In the genomic region with DNA sequence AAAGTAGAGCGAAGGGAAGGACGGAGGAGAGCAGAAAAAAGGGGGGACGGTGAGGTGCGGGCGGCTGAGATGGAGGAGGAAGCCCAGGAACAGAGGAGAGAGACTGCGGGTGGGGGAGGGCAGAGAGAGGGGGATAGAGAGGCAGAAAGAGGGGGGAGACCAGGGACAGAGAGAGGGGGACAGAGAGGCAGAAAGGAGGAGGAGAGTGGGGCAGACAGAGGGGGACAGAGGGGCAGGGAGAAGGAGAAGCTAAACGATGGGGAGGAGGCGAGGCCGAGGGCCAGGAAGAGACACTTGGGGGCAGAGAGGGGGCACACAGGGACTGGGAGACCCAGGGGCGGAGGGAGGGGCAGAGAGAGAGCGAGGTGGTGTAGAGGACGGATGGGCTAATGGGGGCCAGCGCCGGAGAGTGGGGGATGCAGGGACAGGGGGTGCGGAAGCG, we compare ENCODE assay signal across 11 cellular contexts. TPM values are rescaled to one million over a fixed set of nuclear protein-coding genes. Genes with fewer than 3 reads are reported as not detected.
DNase-seq lines count a peak whose midpoint lies in the region; ATAC-seq, FAIRE-seq and TF ChIP-seq lines count a peak whose summit lies in the region.
"Had no signal": no experiment of that assay in that cellular context is flagged by ENCODE, and none has a peak within 500 bp of the region (broad histone marks: within the 10 kb centered on the region; RNA-seq: fewer than 3 reads in every experiment).

No MANE protein-coding gene starts in this region.

- H3K4me3 Mint-ChIP-seq in activated T-helper 2 cell treated with anti-CD3 and anti-CD28 coated beads, Interferon-gamma antibody, Interleukin-2, Interleukin-4, amounts not matched to agents 10 μg/mL and 5 μg/mL and 100 μg/mL, durations not matched to agents 14 hours and 24 hours and 36 hours (ENCODE audit: low read depth): peak overlapping the region; percentile 54

- H2AFZ ChIP-seq in HCT116 (ENCODE audit: low read depth, low read length, poor library complexity, severe bottlenecking): no peak overlapping the region

- peak overlapping the region; percentile 62 for H3K9ac ChIP-seq in HCT116 (ENCODE audit: low read length)

- no peaks in the 10 kb centered on the region for H3K36me3 ChIP-seq in HCT116 (ENCODE audit: control insufficient read depth in 1 of 2, insufficient read depth in 2 of 2, low read length in 2 of 2)
- no peaks in the 10 kb centered on the region for H3K36me3 ChIP-seq in small intestine (ENCODE audit: control insufficient read depth in 2 of 2, insufficient read depth in 2 of 2, low read length in 2 of 2)

- no peak for TF ChIP-seq POLR2A in HCT116 (IDR thresholded peaks at IDR 0.05; ENCODE audit: borderline replicate concordance, extremely low read depth, insufficient read depth, insufficient read length)
- TF ChIP-seq POLR2A in GM12892 (IDR thresholded peaks at IDR 0.05; ENCODE audit: low read depth, low read length): no peak

- no peak for FAIRE-seq in small intestine (lab: Jason Lieb, UNC)
- FAIRE-seq in GM12892 (lab: Jason Lieb, UNC): no peak

- no peaks in the 10 kb centered on the region for H4K20me1 ChIP-seq in HCT116 (ENCODE audit: insufficient read depth)

- peak overlapping the region; percentile 51 to 63 for H3K4me3 ChIP-seq in HCT116 (replicated peaks in 1 of 2; ENCODE audit: low read depth in 1 of 2, low read length in 2 of 2)
- peak overlapping the region; percentile 56 for H3K4me3 ChIP-seq in iPS-18c (ENCODE audit: insufficient read depth, low read depth, low read length)
- peak overlapping the region; percentile 11 to 40 for H3K4me3 ChIP-seq in small intestine (ENCODE audit: low read depth in 1 of 2, low read length in 2 of 2)

- RAD21 ChIA-PET in HCT116 (lab: Charles Lee; ENCODE audit: low non-redundant PET in 1 of 2, low total read pairs in 2 of 2, uncharacterized antibody in 2 of 2, unreplicated experiment in 2 of 2): no interaction called here

- H3K9me2 ChIP-seq in HCT116 (ENCODE audit: insufficient read depth): no peaks in the 10 kb centered on the region

- DNase-seq in HCT116 (ENCODE audit: low read depth, low spot score): no peak
- no peak for DNase-seq in activated T-helper 2 cell treated with anti-CD3 and anti-CD28 coated beads, Interferon-gamma antibody, Interleukin-2, Interleukin-4, amounts not matched to agents 10 μg/mL and 5 μg/mL and 100 μg/mL, durations not matched to agents 14 hours and 24 hours and 36 hours (ENCODE audit: low spot score)
- DNase-seq in small intestine: no peak
- DNase-seq in stimulated activated CD4-positive, alpha-beta T cell treated with anti-CD3 and anti-CD28 coated beads, Interleukin-4, amount 100 ng/mL, for 24 hours: no peak
- no peak for DNase-seq in activated CD4-positive, alpha-beta T cell treated with anti-CD3 and anti-CD28 coated beads, Interleukin-2, amount 50 U/mL, for 1 hour
- no peak for DNase-seq in GM12892 (ENCODE audit: insufficient read length)
- DNase-seq: NCI-H1694 had no signal

- WGBS in small intestine, 3 donors: 2 to 6% (median 2%) methylated on average over 9 to 16 of the region's 16 CpGs

- TF ChIP-seq RAD21 in HCT116 (IDR thresholded peaks at IDR 0.05; ENCODE audit: low read depth): no peak

- H3K79me2 ChIP-seq in HCT116 (ENCODE audit: insufficient read depth, low read length): no peaks in the 10 kb centered on the region

- H3K27ac ChIP-seq in HCT116 (ENCODE audit: low read depth, low read length) (peak overlapping the region; percentile 71; the same call in 1 of the 2 replicates), small intestine (ENCODE audit: low read depth in 1 of 2, low read length in 1 of 2) (no peak overlapping the region)
- H3K27ac ChIP-seq: epithelial cell of prostate, VCaP had no signal

- TF ChIP-seq CTCF in HCT116 (IDR thresholded peaks at IDR 0.05 in 2 of 3, conservative IDR thresholded peaks at IDR 0.05 in 1 of 3; ENCODE audit: borderline replicate concordance in 1 of 3, insufficient read depth in 1 of 3, low read depth in 2 of 3, low read length in 2 of 3): no peak

- peaks cover 12% of the 10 kb centered on the region for H3K4me1 Mint-ChIP-seq in activated T-helper 2 cell treated with anti-CD3 and anti-CD28 coated beads, Interferon-gamma antibody, Interleukin-2, Interleukin-4, amounts not matched to agents 10 μg/mL and 5 μg/mL and 100 μg/mL, durations not matched to agents 14 hours and 24 hours and 36 hours (ENCODE audit: low read depth)

- no peaks in the 10 kb centered on the region for H3K9me3 ChIP-seq in HCT116 (ENCODE audit: control insufficient read depth in 1 of 2, insufficient read depth in 1 of 2, low read depth in 1 of 2, low read length in 2 of 2)
- no peaks in the 10 kb centered on the region for H3K9me3 ChIP-seq in iPS-18c (ENCODE audit: control insufficient read depth, insufficient read depth, low read length)
- H3K9me3 ChIP-seq in small intestine (ENCODE audit: control insufficient read depth, low read depth): no peaks in the 10 kb centered on the region

- no peak overlapping the region for H3K27ac Mint-ChIP-seq in activated T-helper 2 cell treated with anti-CD3 and anti-CD28 coated beads, Interferon-gamma antibody, Interleukin-2, Interleukin-4, amounts not matched to agents 10 μg/mL and 5 μg/mL and 100 μg/mL, durations not matched to agents 14 hours and 24 hours and 36 hours

- peak overlapping the region; percentile 85 for H3K4me2 ChIP-seq in HCT116 (ENCODE audit: low read length)

- intact Hi-C loops in HCT116 (cut with micrococcal nuclease): no loop called here
- intact Hi-C loops in activated T-helper 2 cell treated with anti-CD3 and anti-CD28 coated beads, Interferon-gamma antibody, Interleukin-2, Interleukin-4, amounts not matched to agents 10 μg/mL and 5 μg/mL and 100 μg/mL, durations not matched to agents 14 hours and 24 hours and 36 hours (cut with micrococcal nuclease): no loop called here

- no peaks in the 10 kb centered on the region for H3K36me3 Mint-ChIP-seq in activated T-helper 2 cell treated with anti-CD3 and anti-CD28 coated beads, Interferon-gamma antibody, Interleukin-2, Interleukin-4, amounts not matched to agents 10 μg/mL and 5 μg/mL and 100 μg/mL, durations not matched to agents 14 hours and 24 hours and 36 hours (ENCODE audit: low read depth)

- H3K27me3 Mint-ChIP-seq in activated T-helper 2 cell treated with anti-CD3 and anti-CD28 coated beads, Interferon-gamma antibody, Interleukin-2, Interleukin-4, amounts not matched to agents 10 μg/mL and 5 μg/mL and 100 μg/mL, durations not matched to agents 14 hours and 24 hours and 36 hours (ENCODE audit: low read depth): peaks cover 75% of the 10 kb centered on the region

- H3K27me3 ChIP-seq in HCT116 (ENCODE audit: insufficient read depth, low read length) (peaks cover 20% of the 10 kb centered on the region; the same call in 1 of the 2 replicates), small intestine (ENCODE audit: control insufficient read depth in 2 of 2, insufficient read depth in 2 of 2, low read length in 2 of 2) (peaks cover 7 to 32% of the 10 kb centered on the region in 2 donors)

- ATAC-seq in HCT116 (no peak), GM21786 (IDR thresholded peaks at IDR 0.05; ENCODE audit: unreplicated experiment) (no peak)

- BruUV-seq in HCT116 (replicated peaks; lab: Mats Ljungman, UMichigan): no TSS peak

- H3K4me1 ChIP-seq in HCT116 (ENCODE audit: control insufficient read depth in 1 of 2, insufficient read depth in 2 of 2, low read length in 2 of 2) (peaks cover 9 to 13% of the 10 kb centered on the region in 2 experiments; a peak in 3 of 4 replicates), small intestine (ENCODE audit: control insufficient read depth in 2 of 2, insufficient read depth in 1 of 2, low read depth in 1 of 2, low read length in 1 of 2) (no peaks in the 10 kb centered on the region)

- POLR2A ChIA-PET in HCT116 (lab: Charles Lee): no interaction called here

- H3K9me3 Mint-ChIP-seq in activated T-helper 2 cell treated with anti-CD3 and anti-CD28 coated beads, Interferon-gamma antibody, Interleukin-2, Interleukin-4, amounts not matched to agents 10 μg/mL and 5 μg/mL and 100 μg/mL, durations not matched to agents 14 hours and 24 hours and 36 hours: no peaks in the 10 kb centered on the region

- CTCF ChIA-PET in HCT116 (lab: Charles Lee): interaction anchor here (0.7 kb wide), 1 partner anchor 18 kb away, joined by 3 read pairs; no protein-coding TSS in a partner anchor

TF ChIP-seq in HCT116, 20 proteins besides CTCF, POLR2A, EP300 and RAD21 (continues in another document):
- TF ChIP-seq SIN3A (IDR thresholded peaks at IDR 0.05; ENCODE audit: low read depth) (no peak), YY1 (IDR thresholded peaks at IDR 0.05; ENCODE audit: extremely low read depth, insufficient replicate concordance, low read depth, low read length) (no peak), TCF7L2 (IDR thresholded peaks at IDR 0.05; ENCODE audit: borderline replicate concordance, extremely low read depth, insufficient read depth, insufficient read length) (no peak), FOSL1 (IDR thresholded peaks at IDR 0.05; ENCODE audit: low read depth) (no peak), CEBPB (IDR thresholded peaks at IDR 0.05; ENCODE audit: low read depth) (no peak), ZFX (IDR thresholded peaks at IDR 0.05) (no peak), JUND (IDR thresholded peaks at IDR 0.05) (no peak)

RNA-seq across cellular contexts. Expression of a gene that starts 0.7 kb away (rescaled TPM):
- 35.8 TPM for total RNA-seq in HCT116 (2021; ENCODE audit: unreplicated experiment)
- polyA plus RNA-seq in HCT116 (2012): 27.7 and 31.2 TPM in 2 replicates
- 0.16 TPM in 1 of 2 replicates, not detected in the other for total RNA-seq in activated T-helper 2 cell treated with anti-CD3 and anti-CD28 coated beads, Interferon-gamma antibody, Interleukin-2, Interleukin-4, amounts not matched to agents 10 μg/mL and 5 μg/mL and 100 μg/mL, durations not matched to agents 14 hours and 24 hours and 36 hours
- 10 to 100 TPM in 1 of 3 donors, 1 to 10 TPM in 1, not detected in 1; 4.6 to 11.2 TPM for polyA plus RNA-seq in small intestine
- polyA plus RNA-seq in GM12892 (2012; ENCODE audit: missing spikeins): not detected

RNA-seq across cellular contexts. Expression of a gene that starts 53.1 kb away (rescaled TPM):
- 0.98 TPM for total RNA-seq in HCT116 (2021; ENCODE audit: unreplicated experiment)
- polyA plus RNA-seq in HCT116 (2012): 1.4 and 2.5 TPM in 2 replicates
- total RNA-seq in activated T-helper 2 cell treated with anti-CD3 and anti-CD28 coated beads, Interferon-gamma antibody, Interleukin-2, Interleukin-4, amounts not matched to agents 10 μg/mL and 5 μg/mL and 100 μg/mL, durations not matched to agents 14 hours and 24 hours and 36 hours: not detected in 2 replicates
- polyA plus RNA-seq in small intestine: under 1 TPM in 1 of 3 donors, not detected in 2; 0.92 TPM
- polyA plus RNA-seq in GM12892 (2012; ENCODE audit: missing spikeins): 0.04 TPM

Comparison
In these comparisons a context has a peak if more than half of its experiments do, and no peak if none do; other contexts are left out.
1. RNA of a gene that starts 0.7 kb away (total RNA-seq): 35.8 TPM in HCT116 (single experiment); 0.16 TPM in activated T-helper 2 cell treated with anti-CD3 and anti-CD28 coated beads, Interferon-gamma antibody, Interleukin-2, Interleukin-4, amounts not matched to agents 10 μg/mL and 5 μg/mL and 100 μg/mL, durations not matched to agents 14 hours and 24 hours and 36 hours; every median in the first group is over 10 times any median in the second.
2. Peak in every context shown above with its lines, with median percentiles within 50 percentile points of each other: H3K4me3 ChIP-seq.